In genomic region chr20:61800359-61801064, GRCh38 we compare ENCODE assay signal across 1 cellular context.
TF ChIP-seq lines count a peak whose summit lies in the region.

No MANE protein-coding gene starts in this region.

TF ChIP-seq in K562, 482 proteins besides CTCF, POLR2A, EP300 and RAD21:
- TF ChIP-seq DEAF1 (CRISPR knock-in tag; IDR thresholded peaks at IDR 0.05) (no peak), FOXO4 (CRISPR knock-in tag; IDR thresholded peaks at IDR 0.05) (no peak), RNF219 (CRISPR knock-in tag; IDR thresholded peaks at IDR 0.05) (no peak), MIER1 (IDR thresholded peaks at IDR 0.05; ENCODE audit: low read depth) (no peak), DLX4 (CRISPR knock-in tag; IDR thresholded peaks at IDR 0.05) (no peak), ZFP36 (IDR thresholded peaks at IDR 0.05; ENCODE audit: low read depth, low read length, partially characterized antibody) (peak; percentile 61), FOXA1 (IDR thresholded peaks at IDR 0.05; ENCODE audit: borderline replicate concordance) (no peak), RBM25 (IDR thresholded peaks at IDR 0.05; ENCODE audit: low read depth, low read length, severe bottlenecking) (peak; percentile 10), HDGF (IDR thresholded peaks at IDR 0.05) (no peak), COPS2 (conservative IDR thresholded peaks at IDR 0.05) (no peak)
TF ChIP-seq in K562: peak in this region for 2.
